In the genomic region with DNA sequence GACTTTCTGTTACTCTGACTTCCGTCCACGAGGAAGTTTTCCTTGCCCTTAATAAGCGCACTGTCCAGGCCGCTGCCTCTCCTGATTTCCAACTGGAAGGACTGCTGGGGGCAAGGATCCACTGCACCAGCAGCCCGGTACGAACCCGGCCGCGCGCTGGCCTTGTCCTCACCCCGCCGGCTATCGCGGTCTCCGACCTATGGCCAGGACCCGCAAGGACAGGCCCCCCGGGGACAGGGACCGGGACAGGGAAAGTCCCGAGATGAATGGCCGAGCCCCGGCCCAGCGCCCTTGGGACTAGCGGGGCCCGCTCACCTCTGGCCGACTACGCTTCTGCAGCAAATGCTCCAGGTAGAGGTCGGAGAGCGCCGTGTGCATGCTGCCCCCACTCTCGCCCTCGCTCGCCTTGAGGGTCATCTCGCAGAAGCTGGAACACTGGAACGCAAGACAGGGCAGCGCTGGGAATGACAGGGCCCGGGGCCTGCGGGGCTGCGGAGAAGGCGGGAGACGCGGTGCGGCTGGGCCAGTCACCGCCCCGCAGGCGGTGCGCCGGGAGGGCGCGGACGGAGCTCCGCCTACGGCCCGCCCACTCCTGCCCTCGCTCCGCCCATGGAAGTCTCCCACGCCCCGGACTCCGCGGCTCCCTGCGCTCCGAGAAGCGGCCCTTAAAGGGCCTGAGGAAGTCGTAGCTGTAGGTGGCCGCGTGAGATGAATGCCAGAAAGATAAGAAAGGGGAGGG, we compare ENCODE assay signal across 8 cellular contexts. TPM values are rescaled to one million over a fixed set of nuclear protein-coding genes. Genes with fewer than 3 reads are reported as not detected.
A peak's percentile ranks its signal among the peaks of the same experiment; 100 is the strongest.
DNase-seq lines count a peak whose midpoint lies in the region; ATAC-seq and TF ChIP-seq lines count a peak whose summit lies in the region.

A gene (minus strand): TSS at position 529 of the 739 bp plus-strand sequence. CDS start 112 bp downstream, at position 417.

- H3K36me3 Mint-ChIP-seq in T-cell = no peaks in the 10 kb centered on the region
- H3K36me3 Mint-ChIP-seq in activated naive CD8-positive, alpha-beta T cell treated with anti-CD3 and anti-CD28 coated beads, Interleukin-2, amount 50 U/mL, for 24 hours (ENCODE audit: low read depth) = no peaks in the 10 kb centered on the region

- peak within 1 kb of the TSS; percentile 43 to 69 for H3K27ac Mint-ChIP-seq in T-cell
- no peak within 1 kb of the TSS for H3K27ac Mint-ChIP-seq in activated naive CD8-positive, alpha-beta T cell treated with anti-CD3 and anti-CD28 coated beads, Interleukin-2, amount 50 U/mL, for 24 hours

- peak within 1 kb of the TSS; percentile 62 to 78 (median 73) for H3K4me3 Mint-ChIP-seq in T-cell
- peak within 1 kb of the TSS; percentile 78 for H3K4me3 Mint-ChIP-seq in activated naive CD8-positive, alpha-beta T cell treated with anti-CD3 and anti-CD28 coated beads, Interleukin-2, amount 50 U/mL, for 24 hours

- peak within 1 kb of the TSS; percentile 29 to 67 (median 50) for H3K4me3 ChIP-seq in tibial nerve

- H3K9me3 Mint-ChIP-seq in T-cell = no peaks in the 10 kb centered on the region
- H3K9me3 Mint-ChIP-seq in activated naive CD8-positive, alpha-beta T cell treated with anti-CD3 and anti-CD28 coated beads, Interleukin-2, amount 50 U/mL, for 24 hours = no peaks in the 10 kb centered on the region

- POLR2A ChIA-PET in T-cell (lab: Charles Lee) = interaction anchor here in 1 of 2 donors (0.6 kb wide), 1 partner anchor 257 kb away, joined by 4 read pairs; no protein-coding TSS in a partner anchor

- peaks cover 0 to 7% of the 10 kb centered on the region in 2 donors for H3K27me3 Mint-ChIP-seq in T-cell
- H3K27me3 Mint-ChIP-seq in activated naive CD8-positive, alpha-beta T cell treated with anti-CD3 and anti-CD28 coated beads, Interleukin-2, amount 50 U/mL, for 24 hours = no peaks in the 10 kb centered on the region

- H3K4me1 Mint-ChIP-seq in T-cell = peaks cover 11 to 42% (median 41%) of the 10 kb centered on the region in 3 donors
- H3K4me1 Mint-ChIP-seq in activated naive CD8-positive, alpha-beta T cell treated with anti-CD3 and anti-CD28 coated beads, Interleukin-2, amount 50 U/mL, for 24 hours = peaks cover 48% of the 10 kb centered on the region

- peak in 1 of 2 donors; percentile 39 for TF ChIP-seq POLR2A in tibial nerve (IDR thresholded peaks at IDR 0.05)

- H3K27me3 ChIP-seq in tibial nerve = no peaks in the 10 kb centered on the region

- no peak for TF ChIP-seq CTCF in tibial nerve (IDR thresholded peaks at IDR 0.05)

- DNase-seq in EL (peak; percentile 76), KG1 (lab: John Stamatoyannopoulos, UW) (peak; percentile 13), T-cell (peak; percentile 37 to 78 (median 63)), cardiac septum (ENCODE audit: low spot score) (peak; percentile 91), pons (ENCODE audit: low spot score) (peak; percentile 62), tibial nerve (ENCODE audit: low spot score in 2 of 2) (peak; percentile 23 to 43)
- peak; percentile 75 for DNase-seq in activated naive CD8-positive, alpha-beta T cell treated with anti-CD3 and anti-CD28 coated beads, Interleukin-2, amount 50 U/mL, for 24 hours

- ATAC-seq in GM21717 (IDR thresholded peaks at IDR 0.05; ENCODE audit: unreplicated experiment) (peak; percentile 91), T-cell (replicated peaks in 1 of 4) (peak; percentile 97 to 99 (median 98))
- peak; percentile 72 for ATAC-seq in activated naive CD8-positive, alpha-beta T cell treated with anti-CD3 and anti-CD28 coated beads, Interleukin-2, amount 50 U/mL, for 24 hours

- TF ChIP-seq EP300 in tibial nerve (IDR thresholded peaks at IDR 0.05) = peak in 1 of 2 donors; percentile 19

- WGBS in tibial nerve, 2 donors = 20 to 41% methylated on average over 1 to 57 of the region's 65 CpGs

- peaks cover 0 to 12% (median 1%) of the 10 kb centered on the region in 4 donors for H3K4me1 ChIP-seq in tibial nerve

- no peaks in the 10 kb centered on the region for H3K9me3 ChIP-seq in tibial nerve

- CTCF ChIA-PET in T-cell (lab: Charles Lee) = no interaction called here

- no peaks in the 10 kb centered on the region for H3K36me3 ChIP-seq in tibial nerve

- intact Hi-C loops in cardiac septum (cut with DNase I) = loop anchor here (5.0 kb wide), 1 partner anchor 43 kb away; a partner anchor contains a TSS

- H3K27ac ChIP-seq in tibial nerve = peak within 1 kb of the TSS in 3 of 4 donors; percentile 72 to 76 (median 75)

RNA-seq across cellular contexts. Expression of the gene that starts here (rescaled TPM):
- total RNA-seq in T-cell = 10 to 100 TPM; 13.6 to 24.1 (median 15.1) TPM
- total RNA-seq in cardiac septum = 30.0 TPM
- total RNA-seq in tibial nerve = 10 to 100 TPM; 14.3 to 43.2 (median 17.0) TPM

Comparison
In these comparisons a context has a peak if more than half of its experiments do, and no peak if none do; other contexts are left out.
1. Peak in every context shown above with its lines: DNase-seq, ATAC-seq, H3K4me3 ChIP-seq and H3K27ac ChIP-seq.
2. DNase-seq: peak in every context shown above with its lines; median percentile 91 in cardiac septum; 76 in EL; 75 in activated naive CD8-positive, alpha-beta T cell treated with anti-CD3 and anti-CD28 coated beads, Interleukin-2, amount 50 U/mL, for 24 hours; 63 in T-cell; 62 in pons; 33 in tibial nerve; 13 in KG1.